In the genomic region with DNA sequence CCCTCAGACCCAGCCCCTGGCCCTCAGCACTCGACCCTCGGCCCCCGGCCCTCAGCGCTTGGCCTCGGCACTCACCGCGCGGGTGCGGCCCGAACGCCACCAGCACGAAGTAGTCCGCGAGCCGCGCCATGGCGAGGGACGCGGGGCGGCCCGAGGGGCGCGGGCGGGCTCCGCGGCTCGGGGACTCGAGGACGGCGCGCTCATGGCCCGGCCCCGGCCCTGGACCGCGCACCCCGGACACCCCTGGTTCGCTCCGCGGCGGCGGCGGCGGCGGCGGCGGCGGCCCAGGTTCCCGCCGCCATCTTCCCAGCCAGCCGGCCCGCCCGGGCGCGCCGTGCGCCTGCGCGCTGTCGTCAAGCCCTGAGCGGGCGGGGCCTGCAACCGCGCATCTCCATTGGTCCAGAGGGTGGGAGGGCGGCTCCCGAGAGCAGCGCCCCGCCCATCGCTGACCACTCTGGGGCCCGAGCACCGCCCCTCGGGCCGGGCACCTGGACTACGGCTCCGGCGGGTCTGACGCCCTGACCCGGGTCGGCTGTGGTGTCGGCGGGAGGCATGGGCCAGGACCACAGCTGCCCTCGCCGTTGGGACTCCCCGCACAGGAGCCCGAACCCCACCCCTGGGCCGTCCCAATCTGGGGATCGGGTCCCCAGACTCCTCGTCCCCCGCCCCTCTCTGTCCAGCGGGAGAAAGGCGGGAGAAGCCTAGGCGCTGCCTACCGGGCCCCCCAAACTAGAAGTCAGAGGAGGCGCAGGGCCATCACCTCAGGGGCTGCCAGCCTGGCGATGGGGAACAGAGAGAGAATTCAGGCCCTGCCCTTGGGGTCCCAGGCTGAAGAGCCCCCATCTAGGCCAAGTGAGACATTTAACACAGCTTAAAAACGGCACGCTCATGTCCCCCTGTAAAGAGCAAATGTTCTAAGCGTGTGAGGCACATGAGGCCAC, we compare ENCODE assay signal across 8 cellular contexts. TPM values are rescaled to one million over a fixed set of nuclear protein-coding genes. Genes with fewer than 3 reads are reported as not detected.
DNase-seq lines count a peak whose midpoint lies in the region; ATAC-seq, FAIRE-seq and TF ChIP-seq lines count a peak whose summit lies in the region.

A gene with protein sequence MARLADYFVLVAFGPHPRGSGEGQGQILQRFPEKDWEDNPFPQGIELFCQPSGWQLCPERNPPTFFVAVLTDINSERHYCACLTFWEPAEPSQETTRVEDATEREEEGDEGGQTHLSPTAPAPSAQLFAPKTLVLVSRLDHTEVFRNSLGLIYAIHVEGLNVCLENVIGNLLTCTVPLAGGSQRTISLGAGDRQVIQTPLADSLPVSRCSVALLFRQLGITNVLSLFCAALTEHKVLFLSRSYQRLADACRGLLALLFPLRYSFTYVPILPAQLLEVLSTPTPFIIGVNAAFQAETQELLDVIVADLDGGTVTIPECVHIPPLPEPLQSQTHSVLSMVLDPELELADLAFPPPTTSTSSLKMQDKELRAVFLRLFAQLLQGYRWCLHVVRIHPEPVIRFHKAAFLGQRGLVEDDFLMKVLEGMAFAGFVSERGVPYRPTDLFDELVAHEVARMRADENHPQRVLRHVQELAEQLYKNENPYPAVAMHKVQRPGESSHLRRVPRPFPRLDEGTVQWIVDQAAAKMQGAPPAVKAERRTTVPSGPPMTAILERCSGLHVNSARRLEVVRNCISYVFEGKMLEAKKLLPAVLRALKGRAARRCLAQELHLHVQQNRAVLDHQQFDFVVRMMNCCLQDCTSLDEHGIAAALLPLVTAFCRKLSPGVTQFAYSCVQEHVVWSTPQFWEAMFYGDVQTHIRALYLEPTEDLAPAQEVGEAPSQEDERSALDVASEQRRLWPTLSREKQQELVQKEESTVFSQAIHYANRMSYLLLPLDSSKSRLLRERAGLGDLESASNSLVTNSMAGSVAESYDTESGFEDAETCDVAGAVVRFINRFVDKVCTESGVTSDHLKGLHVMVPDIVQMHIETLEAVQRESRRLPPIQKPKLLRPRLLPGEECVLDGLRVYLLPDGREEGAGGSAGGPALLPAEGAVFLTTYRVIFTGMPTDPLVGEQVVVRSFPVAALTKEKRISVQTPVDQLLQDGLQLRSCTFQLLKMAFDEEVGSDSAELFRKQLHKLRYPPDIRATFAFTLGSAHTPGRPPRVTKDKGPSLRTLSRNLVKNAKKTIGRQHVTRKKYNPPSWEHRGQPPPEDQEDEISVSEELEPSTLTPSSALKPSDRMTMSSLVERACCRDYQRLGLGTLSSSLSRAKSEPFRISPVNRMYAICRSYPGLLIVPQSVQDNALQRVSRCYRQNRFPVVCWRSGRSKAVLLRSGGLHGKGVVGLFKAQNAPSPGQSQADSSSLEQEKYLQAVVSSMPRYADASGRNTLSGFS (N-terminal part only) (minus strand): TSS at position 325 of the 941 bp plus-strand sequence. CDS start 195 bp downstream, at position 130.

- no peak within 1 kb of the TSS for H3K27ac Mint-ChIP-seq in GM23338
- H3K27ac Mint-ChIP-seq in activated naive CD4-positive, alpha-beta T cell treated with anti-CD3 and anti-CD28 coated beads, Interleukin-2, amount 10 ng/mL, durations not matched to agents 7 days and 5 days = peak within 1 kb of the TSS; percentile 91

- DNase-seq in Daoy (ENCODE audit: low read depth) (peak; percentile 94), GM23338 (ENCODE audit: low spot score) (peak; percentile 97), LoVo (ENCODE audit: low spot score) (peak; percentile 92), SK-N-MC (ENCODE audit: low read depth, low spot score) (no peak), frontal cortex (ENCODE audit: low spot score in 2 of 2) (peak; percentile 100)
- DNase-seq in activated naive CD4-positive, alpha-beta T cell treated with anti-CD3 and anti-CD28 coated beads, Interleukin-2, amount 10 ng/mL, durations not matched to agents 7 days and 5 days = peak; percentile 92

- peak within 1 kb of the TSS; percentile 90 for H3K4me2 ChIP-seq in GM23338

- no peaks in the 10 kb centered on the region for H3F3A ChIP-seq in GM23338 (replicated peaks; ENCODE audit: low read depth)

- H3K9ac ChIP-seq in SK-N-MC (ENCODE audit: insufficient read length) (peak within 1 kb of the TSS; percentile 90), stomach smooth muscle (ENCODE audit: low read length in 2 of 2) (peak within 1 kb of the TSS; percentile 71 to 73)

- H3K27ac ChIP-seq in GM23338 (ENCODE audit: low read depth) (no peak within 1 kb of the TSS), SK-N-MC (peak within 1 kb of the TSS; percentile 19; the same call in 1 of the 2 replicates), stomach smooth muscle (ENCODE audit: low read length) (peak within 1 kb of the TSS; percentile 31)

- H3K27me3 ChIP-seq in GM23338 (ENCODE audit: insufficient read depth) = peaks cover 11% of the 10 kb centered on the region
- peaks cover 9% of the 10 kb centered on the region for H3K27me3 ChIP-seq in neuron (ENCODE audit: insufficient read depth, low read length)
- peaks cover 3 to 4% of the 10 kb centered on the region in 2 donors for H3K27me3 ChIP-seq in stomach smooth muscle (ENCODE audit: control insufficient read depth in 1 of 2, insufficient read depth in 2 of 2, low read length in 2 of 2)

- no peaks in the 10 kb centered on the region for H3K9me2 ChIP-seq in GM23338 (ENCODE audit: insufficient read depth)

- H3K36me3 ChIP-seq in GM23338 (ENCODE audit: insufficient read depth) = no peaks in the 10 kb centered on the region
- H3K36me3 ChIP-seq in SK-N-MC (ENCODE audit: insufficient read depth, low read length) = no peaks in the 10 kb centered on the region
- H3K36me3 ChIP-seq in neuron (ENCODE audit: insufficient read depth, low read length) = peaks cover 4% of the 10 kb centered on the region
- no peaks in the 10 kb centered on the region for H3K36me3 ChIP-seq in stomach smooth muscle (ENCODE audit: control insufficient read depth in 2 of 2, insufficient read depth in 2 of 2, low read length in 2 of 2)

- peak; percentile 78 for ATAC-seq in GM23338

- FAIRE-seq in frontal cortex (lab: Jason Lieb, UNC) = no peak

- H3K27me3 Mint-ChIP-seq in GM23338 (ENCODE audit: insufficient read depth, low read depth, poor library complexity) = peaks cover 41% of the 10 kb centered on the region
- H3K27me3 Mint-ChIP-seq in activated naive CD4-positive, alpha-beta T cell treated with anti-CD3 and anti-CD28 coated beads, Interleukin-2, amount 10 ng/mL, durations not matched to agents 7 days and 5 days = peaks cover 34% of the 10 kb centered on the region

- H3K9me3 ChIP-seq in SK-N-MC (ENCODE audit: low read depth, low read length) (no peaks in the 10 kb centered on the region), neuron (ENCODE audit: low read length) (peaks cover 3% of the 10 kb centered on the region), stomach smooth muscle (ENCODE audit: control insufficient read depth in 2 of 2, low read length in 2 of 2) (no peaks in the 10 kb centered on the region)

- H3K4me3 ChIP-seq in GM23338 (peak within 1 kb of the TSS; percentile 72), SK-N-MC (peak within 1 kb of the TSS; percentile 91), neuron (ENCODE audit: low read length) (peak within 1 kb of the TSS; percentile 85), stomach smooth muscle (ENCODE audit: low read length in 2 of 2) (peak within 1 kb of the TSS; percentile 68 to 81)

- H4K20me1 ChIP-seq in GM23338 (replicated peaks; ENCODE audit: insufficient read depth) = peaks cover 34% of the 10 kb centered on the region

- CTCF ChIA-PET in activated naive CD4-positive, alpha-beta T cell treated with anti-CD3 and anti-CD28 coated beads, Interleukin-2, amount 10 ng/mL, durations not matched to agents 7 days and 5 days (lab: Charles Lee) = interaction anchor here (1.8 to 3.1 kb wide), 3 partner anchors 18 to 146 kb away, joined by 5 to 14 read pairs (median 5); no protein-coding TSS in a partner anchor

- TF ChIP-seq CTCF in GM23338 (conservative IDR thresholded peaks at IDR 0.05; ENCODE audit: low read depth in 2 of 2) = no peak

- no peaks in the 10 kb centered on the region; the same call in 2 of the 3 replicates for H3K9me3 Mint-ChIP-seq in GM23338
- H3K9me3 Mint-ChIP-seq in activated naive CD4-positive, alpha-beta T cell treated with anti-CD3 and anti-CD28 coated beads, Interleukin-2, amount 10 ng/mL, durations not matched to agents 7 days and 5 days = no peaks in the 10 kb centered on the region

- H3K36me3 Mint-ChIP-seq in GM23338 (ENCODE audit: low read depth) = no peaks in the 10 kb centered on the region
- H3K36me3 Mint-ChIP-seq in activated naive CD4-positive, alpha-beta T cell treated with anti-CD3 and anti-CD28 coated beads, Interleukin-2, amount 10 ng/mL, durations not matched to agents 7 days and 5 days = peaks cover 12% of the 10 kb centered on the region

- peaks cover 42% of the 10 kb centered on the region for H3K79me2 ChIP-seq in GM23338 (replicated peaks; ENCODE audit: insufficient read depth)

- H3K4me1 ChIP-seq in GM23338 (ENCODE audit: insufficient read depth) = peaks cover 16% of the 10 kb centered on the region
- peaks cover 18% of the 10 kb centered on the region for H3K4me1 ChIP-seq in neuron (ENCODE audit: insufficient read depth, low read length)
- peaks cover 47% of the 10 kb centered on the region for H3K4me1 ChIP-seq in stomach smooth muscle (ENCODE audit: control insufficient read depth, insufficient read depth, low read length)

- peaks cover 36% of the 10 kb centered on the region for H3K4me1 Mint-ChIP-seq in GM23338
- peaks cover 57% of the 10 kb centered on the region for H3K4me1 Mint-ChIP-seq in activated naive CD4-positive, alpha-beta T cell treated with anti-CD3 and anti-CD28 coated beads, Interleukin-2, amount 10 ng/mL, durations not matched to agents 7 days and 5 days

- peak within 1 kb of the TSS; percentile 80 for H3K4me3 Mint-ChIP-seq in GM23338
- peak within 1 kb of the TSS; percentile 86 for H3K4me3 Mint-ChIP-seq in activated naive CD4-positive, alpha-beta T cell treated with anti-CD3 and anti-CD28 coated beads, Interleukin-2, amount 10 ng/mL, durations not matched to agents 7 days and 5 days

- peak within 1 kb of the TSS; percentile 69 for H2AFZ ChIP-seq in GM23338
- peak within 1 kb of the TSS; percentile 83 for H2AFZ ChIP-seq in neuron (ENCODE audit: low read depth, low read length)

TF ChIP-seq in GM23338, 12 proteins besides CTCF, POLR2A, EP300 and RAD21:
- TF ChIP-seq EZH2phosphoT487 (IDR thresholded peaks at IDR 0.05; ENCODE audit: unreplicated experiment) (no peak), POLR2AphosphoS5 (IDR thresholded peaks at IDR 0.05; ENCODE audit: low read depth) (peak; percentile 74)

RNA-seq across cellular contexts. Expression of the gene that starts here (rescaled TPM):
- total RNA-seq in Daoy (2014; rRNA removed; shearing (Covaris generic)) = 40.5 and 47.0 TPM in 2 replicates
- 83.2 and 85.4 TPM in 2 replicates for total RNA-seq in GM23338 (2014; rRNA removed; shearing (Covaris generic))
- 23.3 and 26.5 TPM in 2 replicates for polyA plus RNA-seq in GM23338 (2016; fragmentation: Nextera tagmentation; extraction: Ambion mirVana)
- total RNA-seq in frontal cortex = 89.3 TPM
